Comparison of ENCODE assay signal across 36 cellular contexts in the genomic region with DNA sequence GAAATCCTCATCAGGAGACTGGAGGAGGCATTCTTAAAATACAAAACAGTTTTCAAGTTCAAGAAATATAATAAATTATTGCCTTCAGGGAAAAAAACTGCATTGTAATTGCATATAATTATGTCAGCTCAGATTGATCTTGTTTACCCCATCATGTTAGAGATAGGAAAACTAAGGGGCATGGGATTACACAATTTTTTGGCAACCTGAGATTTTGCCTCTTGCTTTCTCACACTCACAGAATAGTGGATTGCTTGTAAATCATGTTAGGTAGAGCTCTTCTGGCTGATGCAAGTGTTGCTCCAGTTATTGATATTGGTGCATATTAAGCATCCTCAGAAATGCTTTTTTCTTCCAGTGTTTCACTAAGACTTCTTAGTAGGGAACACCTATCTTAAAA.
"Had no signal": no experiment of that assay in that cellular context is flagged by ENCODE, and none has a peak within 500 bp of the region (broad histone marks: within the 10 kb centered on the region; RNA-seq: fewer than 3 reads in every experiment).

No MANE protein-coding gene starts in this region.

- H3K36me3 Mint-ChIP-seq: activated CD4-positive, alpha-beta memory T cell treated with anti-CD3 and anti-CD28 coated beads for 36 hours; activated naive CD4-positive, alpha-beta T cell treated with anti-CD3 and anti-CD28 coated beads, Interleukin-2, amount 50 U/mL, for 72 hours; activated naive CD8-positive, alpha-beta T cell treated with anti-CD3 and anti-CD28 coated beads for 36 hours; brain had no signal

- H3K27ac ChIP-seq: adrenal gland, ascending aorta, cardiac muscle cell, VCaP had no signal

- DNase-seq: activated B cell treated with CpG ODN at 0.5 μM for 24 hours; activated CD4-positive, alpha-beta memory T cell treated with anti-CD3 and anti-CD28 coated beads for 36 hours; activated CD4-positive, alpha-beta T cell treated with anti-CD3 and anti-CD28 coated beads for 4 hours; activated CD4-positive, alpha-beta T cell treated with anti-CD3 and anti-CD28 coated beads, Interleukin-2, amount 10 ng/mL, durations not matched to agents 24 days and 14 days; activated CD4-positive, alpha-beta T cell treated with anti-CD3 and anti-CD28 coated beads, Interleukin-2, amount 50 U/mL, for 1 hour; activated CD4-positive, alpha-beta T cell treated with anti-CD3 and anti-CD28 coated beads, Interleukin-2, amount 50 U/mL, for 4 hours; activated CD4-positive, CD25-positive, alpha-beta regulatory T cell treated with anti-CD3 and anti-CD28 coated beads, Interleukin-2, amount 50 U/mL, for 72 hours; activated CD8-positive, alpha-beta memory T cell treated with anti-CD3 and anti-CD28 coated beads, Interleukin-2, amount 50 U/mL, for 4 hours; activated CD8-positive, alpha-beta T cell treated with anti-CD3 and anti-CD28 coated beads for 36 hours; activated effector memory CD4-positive, alpha-beta T cell treated with anti-CD3 and anti-CD28 coated beads, Interleukin-2, amount 50 U/mL, for 16 hours; activated gamma-delta T cell treated with Interleukin-2 at 50 U/mL for 16 hours; activated naive CD4-positive, alpha-beta T cell; activated naive CD4-positive, alpha-beta T cell treated with anti-CD3 and anti-CD28 coated beads for 36 hours; activated naive CD4-positive, alpha-beta T cell treated with anti-CD3 and anti-CD28 coated beads, Interleukin-2, amount 50 U/mL, for 16 hours; activated naive CD8-positive, alpha-beta T cell treated with anti-CD3 and anti-CD28 coated beads for 36 hours; activated T-cell treated with anti-CD3 and anti-CD28 coated beads for 4 hours; activated T-cell treated with anti-CD3 and anti-CD28 coated beads, Interleukin-2, amount 50 U/mL, for 1 hour; activated T-cell treated with anti-CD3 and anti-CD28 coated beads, Interleukin-2, amount 50 U/mL, for 4 hours; activated T-cell treated with anti-CD3 and anti-CD28 coated beads, Interleukin-2, amount 50 U/mL, for 72 hours; adrenal gland; amygdala; anterior cingulate cortex; caudate nucleus; cerebellar nuclear complex; T-helper 2 cell; T-helper 9 cell had no signal

- H3K27me3 Mint-ChIP-seq: activated B cell treated with CpG ODN at 0.5 μM for 24 hours; activated CD4-positive, alpha-beta memory T cell treated with anti-CD3 and anti-CD28 coated beads for 36 hours; activated CD4-positive, alpha-beta T cell treated with anti-CD3 and anti-CD28 coated beads, Interleukin-2, amount 10 ng/mL, durations not matched to agents 24 days and 14 days; activated CD8-positive, alpha-beta T cell treated with anti-CD3 and anti-CD28 coated beads for 36 hours; activated naive CD8-positive, alpha-beta T cell treated with anti-CD3 and anti-CD28 coated beads for 36 hours; activated T-helper 17 cell treated with anti-CD3 and anti-CD28 coated beads, Interleukin-2, amount 50 U/mL, for 72 hours; brain; central memory CD8-positive, alpha-beta T cell had no signal

- H3K4me1 Mint-ChIP-seq: activated B cell treated with CpG ODN at 0.5 μM for 24 hours; activated CD4-positive, alpha-beta T cell treated with anti-CD3 and anti-CD28 coated beads, Interleukin-2, amount 10 ng/mL, durations not matched to agents 24 days and 14 days; activated naive CD8-positive, alpha-beta T cell treated with anti-CD3 and anti-CD28 coated beads for 36 hours; activated T-helper 17 cell treated with anti-CD3 and anti-CD28 coated beads, Interleukin-2, amount 50 U/mL, for 72 hours; brain; central memory CD8-positive, alpha-beta T cell had no signal

- H3K9me3 ChIP-seq: adrenal gland, ascending aorta had no signal

- H3K4me3 ChIP-seq: adrenal gland, ascending aorta, cardiac muscle cell had no signal

- H3K27ac Mint-ChIP-seq: activated B cell treated with CpG ODN at 0.5 μM for 24 hours; activated CD4-positive, alpha-beta memory T cell treated with anti-CD3 and anti-CD28 coated beads for 36 hours; activated CD4-positive, alpha-beta T cell treated with anti-CD3 and anti-CD28 coated beads, Interleukin-2, amount 10 ng/mL, durations not matched to agents 24 days and 14 days; activated CD8-positive, alpha-beta T cell treated with anti-CD3 and anti-CD28 coated beads for 36 hours; activated naive CD4-positive, alpha-beta T cell treated with anti-CD3 and anti-CD28 coated beads for 36 hours; activated naive CD4-positive, alpha-beta T cell treated with anti-CD3 and anti-CD28 coated beads, Interleukin-2, amount 50 U/mL, for 72 hours; activated naive CD8-positive, alpha-beta T cell treated with anti-CD3 and anti-CD28 coated beads for 36 hours; activated T-cell treated with anti-CD3 and anti-CD28 coated beads, Interleukin-2, amount 50 U/mL, for 72 hours; activated T-helper 1 cell treated with anti-CD3 and anti-CD28 coated beads, Interleukin-12 subunit alpha, Interleukin-12 subunit beta, Interleukin-2, Interleukin-4 antibody, amounts not matched to agents 30 ng/mL and 10 ng/mL and 1 ng/mL, durations not matched to agents 14 hours and 24 hours and 36 hours; activated T-helper 17 cell treated with anti-CD3 and anti-CD28 coated beads, Interleukin-2, amount 50 U/mL, for 72 hours; brain; T-helper 1 cell treated with Interleukin-12 subunit alpha and Interleukin-12 subunit beta and Interleukin-4 antibody, amounts not matched to agents 30 μg/mL and 1 μg/mL, for 36 hours; T-helper 2 cell treated with Interferon-gamma antibody and Interleukin-4, amounts not matched to agents 5 μg/mL and 100 μg/mL, for 36 hours had no signal

- H3K4me3 Mint-ChIP-seq: activated B cell treated with CpG ODN at 0.5 μM for 24 hours; activated CD4-positive, alpha-beta memory T cell treated with anti-CD3 and anti-CD28 coated beads for 36 hours; activated CD4-positive, alpha-beta T cell treated with anti-CD3 and anti-CD28 coated beads, Interleukin-2, amount 10 ng/mL, durations not matched to agents 24 days and 14 days; activated CD8-positive, alpha-beta T cell treated with anti-CD3 and anti-CD28 coated beads for 36 hours; activated naive CD4-positive, alpha-beta T cell treated with anti-CD3 and anti-CD28 coated beads for 36 hours; activated naive CD8-positive, alpha-beta T cell treated with anti-CD3 and anti-CD28 coated beads for 36 hours; activated T-cell treated with anti-CD3 and anti-CD28 coated beads, Interleukin-2, amount 50 U/mL, for 4 hours; activated T-cell treated with anti-CD3 and anti-CD28 coated beads, Interleukin-2, amount 50 U/mL, for 72 hours; activated T-helper 1 cell treated with anti-CD3 and anti-CD28 coated beads, Interleukin-12 subunit alpha, Interleukin-12 subunit beta, Interleukin-2, Interleukin-4 antibody, amounts not matched to agents 30 ng/mL and 10 ng/mL and 1 ng/mL, durations not matched to agents 14 hours and 24 hours and 36 hours; activated T-helper 17 cell treated with anti-CD3 and anti-CD28 coated beads, Interleukin-2, amount 50 U/mL, for 72 hours; brain; central memory CD8-positive, alpha-beta T cell; T-helper 1 cell treated with Interleukin-12 subunit alpha and Interleukin-12 subunit beta and Interleukin-4 antibody, amounts not matched to agents 30 μg/mL and 1 μg/mL, for 36 hours; T-helper 2 cell treated with Interferon-gamma antibody and Interleukin-4, amounts not matched to agents 5 μg/mL and 100 μg/mL, for 36 hours had no signal

- H3K27me3 ChIP-seq: adrenal gland, ascending aorta, cardiac muscle cell had no signal

- H3K36me3 ChIP-seq: adrenal gland, ascending aorta, cardiac muscle cell had no signal

- ATAC-seq: activated CD8-positive, alpha-beta T cell treated with anti-CD3 and anti-CD28 coated beads for 36 hours; activated naive CD4-positive, alpha-beta T cell treated with anti-CD3 and anti-CD28 coated beads, Interleukin-2, amount 50 U/mL, for 72 hours; activated T-cell treated with anti-CD3 and anti-CD28 coated beads, Interleukin-2, amount 50 U/mL, for 4 hours; activated T-cell treated with anti-CD3 and anti-CD28 coated beads, Interleukin-2, amount 50 U/mL, for 72 hours; activated T-helper 17 cell treated with anti-CD3 and anti-CD28 coated beads, Interleukin-2, amount 50 U/mL, for 72 hours had no signal

- H3K4me1 ChIP-seq: adrenal gland, ascending aorta had no signal

- H3K9me3 Mint-ChIP-seq: activated B cell treated with CpG ODN at 0.5 μM for 24 hours; activated CD4-positive, alpha-beta T cell treated with anti-CD3 and anti-CD28 coated beads, Interleukin-2, amount 10 ng/mL, durations not matched to agents 24 days and 14 days; brain had no signal
